Comparison of ENCODE assay signal across 8 cellular contexts in the genomic region with DNA sequence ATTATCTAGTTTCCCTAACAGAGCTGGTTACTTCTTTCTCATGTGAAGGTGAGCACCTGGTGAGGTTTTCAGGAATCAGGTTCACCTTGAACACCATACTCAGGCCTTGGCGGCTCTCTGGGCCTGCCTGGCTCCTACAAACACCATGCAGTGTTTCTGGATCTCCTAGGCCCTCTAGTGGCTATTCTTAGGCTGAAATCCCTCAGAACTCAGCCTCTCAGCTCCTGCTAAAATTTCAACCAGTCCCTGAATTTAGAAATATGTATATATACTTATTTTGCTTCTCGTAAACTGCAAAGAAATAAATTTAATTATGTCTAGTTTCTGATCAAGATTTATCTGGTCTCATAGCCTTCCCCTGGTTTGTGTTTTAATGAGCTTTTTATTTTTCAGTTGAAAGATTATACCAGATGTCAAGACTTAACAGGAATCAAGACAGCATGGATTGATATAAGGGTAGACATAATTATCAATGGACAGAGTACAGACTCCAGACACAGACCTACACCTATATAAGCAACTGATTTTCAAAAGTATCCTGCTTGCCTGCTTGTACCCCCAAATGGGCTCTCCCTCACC. TPM values are rescaled to one million over a fixed set of nuclear protein-coding genes. Genes with fewer than 3 reads are reported as not detected.
A peak's percentile ranks its signal among the peaks of the same experiment; 100 is the strongest.
DNase-seq lines count a peak whose midpoint lies in the region; ATAC-seq, FAIRE-seq and TF ChIP-seq lines count a peak whose summit lies in the region.

No MANE protein-coding gene starts in this region.

- no peak for FAIRE-seq in GM12892 (lab: Jason Lieb, UNC)

- CTCF ChIA-PET in RWPE1 (lab: Yijun Ruan, JAX), result interaction anchor here (0.6 to 2.2 kb wide), 29 partner anchors 11 to 1088 kb away, joined by 3 to 38 read pairs (median 4); partner anchors contain the start of gene ANKEF1

- intact Hi-C loops in lower lobe of right lung (cut with DNase I), result no loop called here

- no peaks in the 10 kb centered on the region for H3K4me1 ChIP-seq in DOHH2 (ENCODE audit: control insufficient read depth, low read length)
- H3K4me1 ChIP-seq in Loucy (ENCODE audit: insufficient read depth, low read length, poor library complexity, severe bottlenecking), result no peaks in the 10 kb centered on the region
- no peaks in the 10 kb centered on the region for H3K4me1 ChIP-seq in lower lobe of right lung
- H3K4me1 ChIP-seq in tibial nerve, result no peaks in the 10 kb centered on the region

- no peaks in the 10 kb centered on the region for H3K36me3 ChIP-seq in DOHH2 (ENCODE audit: control insufficient read depth, low read length)
- no peaks in the 10 kb centered on the region for H3K36me3 ChIP-seq in Loucy (ENCODE audit: insufficient read depth, low read length)
- H3K36me3 ChIP-seq in lower lobe of right lung, result no peaks in the 10 kb centered on the region
- no peaks in the 10 kb centered on the region for H3K36me3 ChIP-seq in tibial nerve

- H3K4me3 ChIP-seq in DOHH2 (ENCODE audit: low read length) (no peak overlapping the region), Loucy (ENCODE audit: low read length, poor library complexity, severe bottlenecking) (no peak overlapping the region), coronary artery (no peak overlapping the region), lower lobe of right lung (no peak overlapping the region), tibial nerve (no peak overlapping the region)

- 36 to 46% methylated on average over 2 of the region's 2 CpGs for WGBS in tibial nerve, 2 donors

- peak; percentile 59 for ATAC-seq in GM21526 (IDR thresholded peaks at IDR 0.05; ENCODE audit: low FRiP score, unreplicated experiment)
- peak; percentile 81 to 94 for ATAC-seq in lower lobe of right lung

- H3K27ac ChIP-seq in DOHH2 (ENCODE audit: low read depth, low read length) (no peak overlapping the region), RWPE1 (no peak overlapping the region), coronary artery (no peak overlapping the region), lower lobe of right lung (no peak overlapping the region), tibial nerve (no peak overlapping the region)

- DNase-seq in RWPE1 (ENCODE audit: low spot score) (peak; percentile 64), coronary artery (ENCODE audit: low spot score) (no peak), lower lobe of right lung (peak; percentile 52), tibial nerve (ENCODE audit: low spot score in 2 of 2) (peak in 1 of 2 donors; percentile 56), GM12892 (ENCODE audit: insufficient read length) (no peak)

- H3K9me2 ChIP-seq in DOHH2 (replicated peaks; ENCODE audit: control insufficient read depth, low read length) (no peaks in the 10 kb centered on the region), Loucy (replicated peaks; ENCODE audit: low read depth, low read length) (no peaks in the 10 kb centered on the region)

- POLR2A ChIA-PET in RWPE1 (lab: Yijun Ruan, JAX; ENCODE audit: low non-redundant PET), result no interaction called here

- H3K9me3 ChIP-seq in DOHH2 (ENCODE audit: control insufficient read depth, insufficient read depth, low read length) (no peaks in the 10 kb centered on the region), Loucy (ENCODE audit: insufficient read depth, low read depth, low read length) (no peaks in the 10 kb centered on the region), lower lobe of right lung (no peaks in the 10 kb centered on the region), tibial nerve (no peaks in the 10 kb centered on the region)

- no peak overlapping the region for H3K9ac ChIP-seq in Loucy (ENCODE audit: low read depth, low read length, poor library complexity, severe bottlenecking)

- H3K27me3 ChIP-seq in DOHH2 (ENCODE audit: control insufficient read depth, low read length), result peaks cover 3% of the 10 kb centered on the region; the same call in 1 of the 2 replicates
- no peaks in the 10 kb centered on the region for H3K27me3 ChIP-seq in Loucy (ENCODE audit: insufficient read depth, low read length, poor library complexity, severe bottlenecking)
- H3K27me3 ChIP-seq in lower lobe of right lung (ENCODE audit: low read depth), result no peaks in the 10 kb centered on the region
- no peaks in the 10 kb centered on the region for H3K27me3 ChIP-seq in tibial nerve

- H3K4me2 ChIP-seq in DOHH2 (ENCODE audit: low read length), result no peak overlapping the region
- no peak overlapping the region for H3K4me2 ChIP-seq in Loucy (ENCODE audit: low read depth, low read length, poor library complexity, severe bottlenecking)

- no peaks in the 10 kb centered on the region for H3F3A ChIP-seq in DOHH2 (ENCODE audit: control insufficient read depth, insufficient read depth)
- H3F3A ChIP-seq in Loucy (ENCODE audit: low read depth), result no peaks in the 10 kb centered on the region

- TF ChIP-seq CTCF in DOHH2 (IDR thresholded peaks at IDR 0.05; ENCODE audit: low read depth, low read length, poor library complexity, severe bottlenecking), result peak; percentile 62
- peak; percentile 76 for TF ChIP-seq CTCF in Loucy (conservative IDR thresholded peaks at IDR 0.05; ENCODE audit: low read length)
- peak; percentile 89 for TF ChIP-seq CTCF in RWPE1 (conservative IDR thresholded peaks at IDR 0.05; ENCODE audit: low read depth)
- peak; percentile 39 for TF ChIP-seq CTCF in coronary artery (IDR thresholded peaks at IDR 0.05)
- peak; percentile 80 for TF ChIP-seq CTCF in lower lobe of right lung (IDR thresholded peaks at IDR 0.05)
- peak; percentile 30 to 60 (median 52) for TF ChIP-seq CTCF in tibial nerve (IDR thresholded peaks at IDR 0.05)

- H2AFZ ChIP-seq in Loucy (ENCODE audit: low read length), result no peak overlapping the region

- no peaks in the 10 kb centered on the region for H3K79me2 ChIP-seq in DOHH2 (ENCODE audit: control insufficient read depth, low read length)
- H3K79me2 ChIP-seq in Loucy (ENCODE audit: insufficient read depth, low read length), result no peaks in the 10 kb centered on the region

- H4K20me1 ChIP-seq in DOHH2 (ENCODE audit: control insufficient read depth, insufficient read depth, low read depth, low read length) (no peaks in the 10 kb centered on the region), Loucy (ENCODE audit: insufficient read depth, low read length, poor library complexity, severe bottlenecking) (no peaks in the 10 kb centered on the region)

- no peak for TF ChIP-seq EP300 in tibial nerve (IDR thresholded peaks at IDR 0.05)

- no peak for TF ChIP-seq POLR2A in tibial nerve (IDR thresholded peaks at IDR 0.05)
- no peak for TF ChIP-seq POLR2A in GM12892 (IDR thresholded peaks at IDR 0.05; ENCODE audit: low read depth, low read length)

RNA-seq across cellular contexts. Expression of gene ANKEF1, which starts 55.9 kb away (rescaled TPM):
- total RNA-seq in lower lobe of right lung (3.8 TPM), tibial nerve (1 to 10 TPM in 3 of 4 donors, under 1 TPM in 1; 0.87 to 2.4 (median 1.7) TPM)
- polyA plus RNA-seq in GM12892 (2012; ENCODE audit: missing spikeins), result 0.17 TPM

Comparison
In these comparisons a context has a peak if more than half of its experiments do, and no peak if none do; other contexts are left out.
1. CTCF ChIP-seq: peak in every context shown above with its lines; median percentile 89 in RWPE1; 80 in lower lobe of right lung; 76 in Loucy; 62 in DOHH2; 52 in tibial nerve; 39 in coronary artery.
2. DNase-seq: peak in RWPE1 (single experiment) and lower lobe of right lung (single experiment); none in coronary artery (single experiment) and GM12892 (single experiment).